2 cellular contexts compared by ENCODE assay signal in the genomic region with DNA sequence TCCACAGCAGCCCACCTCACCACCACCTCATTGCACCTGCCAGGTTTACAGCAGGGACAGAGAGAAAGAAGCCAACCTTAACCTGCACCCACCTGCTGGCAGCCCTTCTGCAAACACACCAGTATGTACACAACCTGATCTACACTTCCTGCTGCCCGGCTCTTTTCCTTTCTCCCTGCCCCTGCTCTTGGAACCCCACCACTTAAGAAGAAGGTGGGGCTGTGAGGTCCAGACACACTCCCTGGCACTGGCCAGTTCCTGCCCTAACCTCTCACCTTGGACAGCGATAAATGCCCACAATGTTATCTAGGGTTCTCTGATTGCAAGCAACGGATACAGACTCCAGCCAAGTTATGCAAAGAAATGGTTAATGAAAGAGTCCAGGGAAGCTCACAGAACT.
TF ChIP-seq lines count a peak whose summit lies in the region.

No MANE protein-coding gene starts in this region.

TF ChIP-seq in SK-N-SH, 30 proteins besides CTCF, POLR2A, EP300 and RAD21 (continued from another document):
- TF ChIP-seq, protein P1, sequence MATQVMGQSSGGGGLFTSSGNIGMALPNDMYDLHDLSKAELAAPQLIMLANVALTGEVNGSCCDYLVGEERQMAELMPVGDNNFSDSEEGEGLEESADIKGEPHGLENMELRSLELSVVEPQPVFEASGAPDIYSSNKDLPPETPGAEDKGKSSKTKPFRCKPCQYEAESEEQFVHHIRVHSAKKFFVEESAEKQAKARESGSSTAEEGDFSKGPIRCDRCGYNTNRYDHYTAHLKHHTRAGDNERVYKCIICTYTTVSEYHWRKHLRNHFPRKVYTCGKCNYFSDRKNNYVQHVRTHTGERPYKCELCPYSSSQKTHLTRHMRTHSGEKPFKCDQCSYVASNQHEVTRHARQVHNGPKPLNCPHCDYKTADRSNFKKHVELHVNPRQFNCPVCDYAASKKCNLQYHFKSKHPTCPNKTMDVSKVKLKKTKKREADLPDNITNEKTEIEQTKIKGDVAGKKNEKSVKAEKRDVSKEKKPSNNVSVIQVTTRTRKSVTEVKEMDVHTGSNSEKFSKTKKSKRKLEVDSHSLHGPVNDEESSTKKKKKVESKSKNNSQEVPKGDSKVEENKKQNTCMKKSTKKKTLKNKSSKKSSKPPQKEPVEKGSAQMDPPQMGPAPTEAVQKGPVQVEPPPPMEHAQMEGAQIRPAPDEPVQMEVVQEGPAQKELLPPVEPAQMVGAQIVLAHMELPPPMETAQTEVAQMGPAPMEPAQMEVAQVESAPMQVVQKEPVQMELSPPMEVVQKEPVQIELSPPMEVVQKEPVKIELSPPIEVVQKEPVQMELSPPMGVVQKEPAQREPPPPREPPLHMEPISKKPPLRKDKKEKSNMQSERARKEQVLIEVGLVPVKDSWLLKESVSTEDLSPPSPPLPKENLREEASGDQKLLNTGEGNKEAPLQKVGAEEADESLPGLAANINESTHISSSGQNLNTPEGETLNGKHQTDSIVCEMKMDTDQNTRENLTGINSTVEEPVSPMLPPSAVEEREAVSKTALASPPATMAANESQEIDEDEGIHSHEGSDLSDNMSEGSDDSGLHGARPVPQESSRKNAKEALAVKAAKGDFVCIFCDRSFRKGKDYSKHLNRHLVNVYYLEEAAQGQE (IDR thresholded peaks at IDR 0.05; ENCODE audit: low read depth, low read length): peak; percentile 75
- no peak for TF ChIP-seq MXI1 (IDR thresholded peaks at IDR 0.05; ENCODE audit: low read depth, low read length)

TF ChIP-seq in SK-N-SH treated with all-trans-retinoic acid at 6 μM for 48 hours, 23 proteins besides CTCF, POLR2A, EP300 and RAD21 (continued from another document):
- TF ChIP-seq, protein P2, sequence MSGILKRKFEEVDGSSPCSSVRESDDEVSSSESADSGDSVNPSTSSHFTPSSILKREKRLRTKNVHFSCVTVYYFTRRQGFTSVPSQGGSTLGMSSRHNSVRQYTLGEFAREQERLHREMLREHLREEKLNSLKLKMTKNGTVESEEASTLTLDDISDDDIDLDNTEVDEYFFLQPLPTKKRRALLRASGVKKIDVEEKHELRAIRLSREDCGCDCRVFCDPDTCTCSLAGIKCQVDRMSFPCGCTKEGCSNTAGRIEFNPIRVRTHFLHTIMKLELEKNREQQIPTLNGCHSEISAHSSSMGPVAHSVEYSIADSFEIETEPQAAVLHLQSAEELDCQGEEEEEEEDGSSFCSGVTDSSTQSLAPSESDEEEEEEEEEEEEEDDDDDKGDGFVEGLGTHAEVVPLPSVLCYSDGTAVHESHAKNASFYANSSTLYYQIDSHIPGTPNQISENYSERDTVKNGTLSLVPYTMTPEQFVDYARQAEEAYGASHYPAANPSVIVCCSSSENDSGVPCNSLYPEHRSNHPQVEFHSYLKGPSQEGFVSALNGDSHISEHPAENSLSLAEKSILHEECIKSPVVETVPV (CRISPR knock-in tag; IDR thresholded peaks at IDR 0.05): no peak
- TF ChIP-seq, protein P3, sequence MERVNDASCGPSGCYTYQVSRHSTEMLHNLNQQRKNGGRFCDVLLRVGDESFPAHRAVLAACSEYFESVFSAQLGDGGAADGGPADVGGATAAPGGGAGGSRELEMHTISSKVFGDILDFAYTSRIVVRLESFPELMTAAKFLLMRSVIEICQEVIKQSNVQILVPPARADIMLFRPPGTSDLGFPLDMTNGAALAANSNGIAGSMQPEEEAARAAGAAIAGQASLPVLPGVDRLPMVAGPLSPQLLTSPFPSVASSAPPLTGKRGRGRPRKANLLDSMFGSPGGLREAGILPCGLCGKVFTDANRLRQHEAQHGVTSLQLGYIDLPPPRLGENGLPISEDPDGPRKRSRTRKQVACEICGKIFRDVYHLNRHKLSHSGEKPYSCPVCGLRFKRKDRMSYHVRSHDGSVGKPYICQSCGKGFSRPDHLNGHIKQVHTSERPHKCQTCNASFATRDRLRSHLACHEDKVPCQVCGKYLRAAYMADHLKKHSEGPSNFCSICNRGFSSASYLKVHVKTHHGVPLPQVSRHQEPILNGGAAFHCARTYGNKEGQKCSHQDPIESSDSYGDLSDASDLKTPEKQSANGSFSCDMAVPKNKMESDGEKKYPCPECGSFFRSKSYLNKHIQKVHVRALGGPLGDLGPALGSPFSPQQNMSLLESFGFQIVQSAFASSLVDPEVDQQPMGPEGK (CRISPR knock-in tag; IDR thresholded peaks at IDR 0.05; ENCODE audit: borderline replicate concordance): no peak
- TF ChIP-seq ZC3H10 (CRISPR knock-in tag; IDR thresholded peaks at IDR 0.05) (no peak), ZNF8 (CRISPR knock-in tag; IDR thresholded peaks at IDR 0.05) (no peak)
TF ChIP-seq in SK-N-SH treated with all-trans-retinoic acid at 6 μM for 48 hours: peak in this region for 0.
